Comparison of ENCODE assay signal across 1 cellular context in genomic region chr1:25703671-25704637, GRCh38.
TF ChIP-seq lines count a peak whose summit lies in the region.

No MANE protein-coding gene starts in this region.

TF ChIP-seq in K562, 482 proteins besides CTCF, POLR2A, EP300 and RAD21 (continued from another document and continues in another):
- TF ChIP-seq MGA (IDR thresholded peaks at IDR 0.05) (peak; percentile 53; the same call in 1 of the 2 replicates), MXD1 (CRISPR knock-in tag; IDR thresholded peaks at IDR 0.05; ENCODE audit: borderline replicate concordance, poor library complexity, severe bottlenecking) (no peak), EZH2 (IDR thresholded peaks at IDR 0.05; ENCODE audit: borderline replicate concordance, low read depth, low read length) (no peak), ZNF551 (CRISPR knock-in tag; IDR thresholded peaks at IDR 0.05) (no peak), ZBTB40 (IDR thresholded peaks at IDR 0.05) (no peak), ZBTB40 (CRISPR knock-in tag; IDR thresholded peaks at IDR 0.05) (no peak), HNRNPK (IDR thresholded peaks at IDR 0.05; ENCODE audit: low read depth, low read length, poor library complexity, severe bottlenecking) (no peak), THAP7 (CRISPR knock-in tag; IDR thresholded peaks at IDR 0.05) (no peak), FOXP4 (CRISPR knock-in tag; IDR thresholded peaks at IDR 0.05; ENCODE audit: borderline replicate concordance) (no peak), UBTF (IDR thresholded peaks at IDR 0.05; ENCODE audit: borderline replicate concordance in 1 of 2, low read depth in 2 of 2, low read length in 2 of 2) (no peak), ETS2 (tag; IDR thresholded peaks at IDR 0.05; ENCODE audit: borderline replicate concordance, poor library complexity, severe bottlenecking) (no peak), ZNF324 (CRISPR knock-in tag; IDR thresholded peaks at IDR 0.05) (no peak), COPS2 (conservative IDR thresholded peaks at IDR 0.05) (no peak), CHD4 (IDR thresholded peaks at IDR 0.05; ENCODE audit: insufficient read depth, insufficient replicate concordance, low read depth, low read length, poor library complexity, severe bottlenecking) (no peak), PHF8 (IDR thresholded peaks at IDR 0.05; ENCODE audit: borderline replicate concordance, low read length) (no peak), ZNF12 (CRISPR knock-in tag; IDR thresholded peaks at IDR 0.05) (no peak), ZNF512 (tag; IDR thresholded peaks at IDR 0.05) (no peak), HNRNPLL (IDR thresholded peaks at IDR 0.05; ENCODE audit: low read depth, low read length, poor library complexity, severe bottlenecking) (no peak), GATAD2A (IDR thresholded peaks at IDR 0.05) (no peak), L3MBTL2 (IDR thresholded peaks at IDR 0.05) (0 out of 2 replicates have a peak, but pooled peaks have one; percentile 34), ZBTB17 (CRISPR knock-in tag; IDR thresholded peaks at IDR 0.05) (no peak)
